ENCODE assay signal across 8 cellular contexts in genomic region chr19:14136509-14137281, GRCh38. TPM values are rescaled to one million over a fixed set of nuclear protein-coding genes. Genes with fewer than 3 reads are reported as not detected.
A peak's percentile ranks its signal among the peaks of the same experiment; 100 is the strongest.
DNase-seq lines count a peak whose midpoint lies in the region; ATAC-seq, FAIRE-seq and TF ChIP-seq lines count a peak whose summit lies in the region.

Gene ASF1B, minus strand, starts transcription at chr19:14136589. Its CDS starts 133 bp downstream, at chr19:14136456.

- H4K20me1 ChIP-seq in astrocyte (ENCODE audit: insufficient read depth, low read length) = no peaks in the 10 kb centered on the region

- intact Hi-C loops in right cardiac atrium (cut with DNase I) = no loop called here
- intact Hi-C loops in vagina (cut with DNase I) = loop anchor here (5.0 kb wide), 1 partner anchor 64 kb away; the partner anchor contains the start of gene MISP3

- peak; percentile 80 for ATAC-seq in GM18505 (IDR thresholded peaks at IDR 0.05; ENCODE audit: unreplicated experiment)
- peak; percentile 76 for ATAC-seq in HG02973 (IDR thresholded peaks at IDR 0.05; ENCODE audit: unreplicated experiment)
- peak; percentile 96 to 97 for ATAC-seq in right cardiac atrium

- TF ChIP-seq CTCF in astrocyte (IDR thresholded peaks at IDR 0.05; ENCODE audit: insufficient read depth, low read depth, low read length) = peak; percentile 72
- TF ChIP-seq CTCF in vagina (IDR thresholded peaks at IDR 0.05) = peak; percentile 74 to 95 (median 79)

- H3K9me3 Mint-ChIP-seq in T-helper 2 cell treated with Interferon-gamma antibody and Interleukin-4, amounts not matched to agents 5 μg/mL and 100 μg/mL, for 36 hours = no peaks in the 10 kb centered on the region
- no peaks in the 10 kb centered on the region for H3K9me3 Mint-ChIP-seq in astrocyte (ENCODE audit: unreplicated experiment)

- peaks cover 8% of the 10 kb centered on the region for H3K4me1 ChIP-seq in astrocyte (ENCODE audit: insufficient read depth, low read length)
- H3K4me1 ChIP-seq in right cardiac atrium (ENCODE audit: control insufficient read depth, insufficient read depth, low read length) = no peaks in the 10 kb centered on the region
- H3K4me1 ChIP-seq in vagina = peaks cover 18% of the 10 kb centered on the region

- H3K4me2 ChIP-seq in astrocyte (ENCODE audit: low read length) = peak within 1 kb of the TSS; percentile 90

- no peak for FAIRE-seq in astrocyte (lab: Jason Lieb, UNC)

- H3K27ac ChIP-seq in astrocyte (ENCODE audit: low read depth, low read length) (peak within 1 kb of the TSS; percentile 81), right cardiac atrium (ENCODE audit: low read length) (peak within 1 kb of the TSS; percentile 96), vagina (peak within 1 kb of the TSS; percentile 93)

- H3K27me3 ChIP-seq in astrocyte (ENCODE audit: insufficient read depth, low read length) (no peaks in the 10 kb centered on the region), right cardiac atrium (ENCODE audit: control insufficient read depth, insufficient read depth) (no peaks in the 10 kb centered on the region), vagina (no peaks in the 10 kb centered on the region)

- peaks cover 18% of the 10 kb centered on the region for H3K79me2 ChIP-seq in astrocyte (ENCODE audit: insufficient read depth, low read length)

- peak within 1 kb of the TSS; percentile 84 for H3K9ac ChIP-seq in astrocyte (ENCODE audit: low read length)

- H3K9me3 ChIP-seq in astrocyte (ENCODE audit: insufficient read depth, low read depth, low read length) (no peaks in the 10 kb centered on the region), right cardiac atrium (ENCODE audit: control insufficient read depth, low read length) (no peaks in the 10 kb centered on the region), vagina (no peaks in the 10 kb centered on the region)

- H3K27ac Mint-ChIP-seq in T-helper 2 cell treated with Interferon-gamma antibody and Interleukin-4, amounts not matched to agents 5 μg/mL and 100 μg/mL, for 36 hours = peak within 1 kb of the TSS; percentile 96
- peak within 1 kb of the TSS; percentile 93 for H3K27ac Mint-ChIP-seq in astrocyte (ENCODE audit: unreplicated experiment)

- WGBS in right cardiac atrium = under 1% methylated on average over 78 of the region's 78 CpGs

- peak within 1 kb of the TSS; percentile 98 for H2AFZ ChIP-seq in astrocyte (ENCODE audit: low read depth, low read length)

- H3K36me3 Mint-ChIP-seq in T-helper 2 cell treated with Interferon-gamma antibody and Interleukin-4, amounts not matched to agents 5 μg/mL and 100 μg/mL, for 36 hours (ENCODE audit: low read depth) = peaks cover 32% of the 10 kb centered on the region
- H3K36me3 Mint-ChIP-seq in astrocyte (ENCODE audit: low read depth, unreplicated experiment) = no peaks in the 10 kb centered on the region

- no peaks in the 10 kb centered on the region for H3K27me3 Mint-ChIP-seq in T-helper 2 cell treated with Interferon-gamma antibody and Interleukin-4, amounts not matched to agents 5 μg/mL and 100 μg/mL, for 36 hours (ENCODE audit: low read depth)
- no peaks in the 10 kb centered on the region for H3K27me3 Mint-ChIP-seq in astrocyte (ENCODE audit: low read depth, unreplicated experiment)

- peak within 1 kb of the TSS; percentile 68 for H3K4me3 ChIP-seq in astrocyte (ENCODE audit: insufficient read depth, low read depth, low read length)
- H3K4me3 ChIP-seq in right cardiac atrium (ENCODE audit: low read length) = peak within 1 kb of the TSS; percentile 80
- peak within 1 kb of the TSS; percentile 81 to 93 for H3K4me3 ChIP-seq in vagina

- no peaks in the 10 kb centered on the region for H3K36me3 ChIP-seq in astrocyte (ENCODE audit: insufficient read depth, low read length)
- H3K36me3 ChIP-seq in vagina = no peaks in the 10 kb centered on the region

- DNase-seq in NCI-H1930 (lab: John Stamatoyannopoulos, UW) = peak; percentile 95 to 98
- DNase-seq in T-helper 2 cell treated with Interferon-gamma antibody and Interleukin-4, amounts not matched to agents 5 μg/mL and 100 μg/mL, for 36 hours (ENCODE audit: low spot score) = peak; percentile 99
- DNase-seq in astrocyte (ENCODE audit: low read depth) = peak; percentile 100
- DNase-seq in right cardiac atrium = peak; percentile 99 to 100 (median 99)
- peak; percentile 100 for DNase-seq in pulmonary artery endothelial cell (ENCODE audit: low read depth, low spot score)
- DNase-seq in vagina (ENCODE audit: extremely low spot score in 2 of 2) = peak; percentile 99 to 100

- peaks cover 27% of the 10 kb centered on the region for H3K4me1 Mint-ChIP-seq in T-helper 2 cell treated with Interferon-gamma antibody and Interleukin-4, amounts not matched to agents 5 μg/mL and 100 μg/mL, for 36 hours (ENCODE audit: low read depth)
- peaks cover 8% of the 10 kb centered on the region for H3K4me1 Mint-ChIP-seq in astrocyte (ENCODE audit: low read depth, unreplicated experiment)

- TF ChIP-seq POLR2A in GM18505 (IDR thresholded peaks at IDR 0.05; ENCODE audit: borderline replicate concordance, extremely low read depth, insufficient read depth, insufficient read length) (peak; percentile 87), vagina (IDR thresholded peaks at IDR 0.05) (peak in 1 of 2 donors; percentile 49)

- peak within 1 kb of the TSS; percentile 85 for H3K4me3 Mint-ChIP-seq in T-helper 2 cell treated with Interferon-gamma antibody and Interleukin-4, amounts not matched to agents 5 μg/mL and 100 μg/mL, for 36 hours
- peak within 1 kb of the TSS; percentile 90 for H3K4me3 Mint-ChIP-seq in astrocyte (ENCODE audit: unreplicated experiment)

RNA-seq across cellular contexts. Expression of gene ASF1B, which starts in this region (rescaled TPM):
- total RNA-seq in astrocyte = 1.1 and 1.9 TPM in 2 replicates
- 1 to 10 TPM in 3 of 4 donors, under 1 TPM in 1; 0.56 to 1.4 (median 1.2) TPM for total RNA-seq in right cardiac atrium
- polyA plus RNA-seq in right cardiac atrium = 0.29 TPM
- total RNA-seq in pulmonary artery endothelial cell = 15.3 and 21.5 TPM in 2 replicates
- 1.7 TPM for total RNA-seq in vagina

Comparison
In these comparisons a context has a peak if more than half of its experiments do, and no peak if none do; other contexts are left out.
1. Peak in every context shown above with its lines: DNase-seq, ATAC-seq, H3K4me3 ChIP-seq and H3K27ac ChIP-seq.